1 cellular context compared by ENCODE assay signal in genomic region chr12:1579626-1580025, GRCh38.
TF ChIP-seq lines count a peak whose summit lies in the region.

No MANE protein-coding gene starts in this region.

TF ChIP-seq in IMR-90, 13 proteins besides CTCF, POLR2A, EP300 and RAD21 (continued from another document):
- TF ChIP-seq USF2 (IDR thresholded peaks at IDR 0.05; ENCODE audit: low read depth, low read length) (no peak), MXI1 (IDR thresholded peaks at IDR 0.05; ENCODE audit: borderline replicate concordance, low read depth, low read length) (no peak), BHLHE40 (IDR thresholded peaks at IDR 0.05; ENCODE audit: low read depth, low read length) (no peak), ELK1 (IDR thresholded peaks at IDR 0.05; ENCODE audit: borderline replicate concordance, low read depth, low read length) (no peak), CEBPB (IDR thresholded peaks at IDR 0.05; ENCODE audit: low read depth, low read length) (no peak)
